In genomic region chrX:21374994-21375794, GRCh38 we compare ENCODE assay signal across 2 cellular contexts.
TF ChIP-seq lines count a peak whose summit lies in the region.

No MANE protein-coding gene starts in this region.

TF ChIP-seq in liver, 16 proteins besides CTCF, POLR2A, EP300 and RAD21:
- TF ChIP-seq REST (IDR thresholded peaks at IDR 0.05) (no peak), EGR1 (IDR thresholded peaks at IDR 0.05; ENCODE audit: low read depth in 2 of 2) (no peak), RXRA (IDR thresholded peaks at IDR 0.05) (no peak), JUND (IDR thresholded peaks at IDR 0.05) (no peak)

TF ChIP-seq in HepG2, 621 proteins besides CTCF, POLR2A, EP300 and RAD21 (continued from another document):
- no peak for TF ChIP-seq JDP2 (CRISPR knock-in tag; IDR thresholded peaks at IDR 0.05; ENCODE audit: borderline replicate concordance)
- TF ChIP-seq ZNF354B (CRISPR knock-in tag; IDR thresholded peaks at IDR 0.05): no peak
- TF ChIP-seq ZBTB33 (CRISPR knock-in tag; IDR thresholded peaks at IDR 0.05): no peak
- no peak for TF ChIP-seq ZFP62 (CRISPR knock-in tag; IDR thresholded peaks at IDR 0.05)
